ENCODE assay signal across 8 cellular contexts in the genomic region with DNA sequence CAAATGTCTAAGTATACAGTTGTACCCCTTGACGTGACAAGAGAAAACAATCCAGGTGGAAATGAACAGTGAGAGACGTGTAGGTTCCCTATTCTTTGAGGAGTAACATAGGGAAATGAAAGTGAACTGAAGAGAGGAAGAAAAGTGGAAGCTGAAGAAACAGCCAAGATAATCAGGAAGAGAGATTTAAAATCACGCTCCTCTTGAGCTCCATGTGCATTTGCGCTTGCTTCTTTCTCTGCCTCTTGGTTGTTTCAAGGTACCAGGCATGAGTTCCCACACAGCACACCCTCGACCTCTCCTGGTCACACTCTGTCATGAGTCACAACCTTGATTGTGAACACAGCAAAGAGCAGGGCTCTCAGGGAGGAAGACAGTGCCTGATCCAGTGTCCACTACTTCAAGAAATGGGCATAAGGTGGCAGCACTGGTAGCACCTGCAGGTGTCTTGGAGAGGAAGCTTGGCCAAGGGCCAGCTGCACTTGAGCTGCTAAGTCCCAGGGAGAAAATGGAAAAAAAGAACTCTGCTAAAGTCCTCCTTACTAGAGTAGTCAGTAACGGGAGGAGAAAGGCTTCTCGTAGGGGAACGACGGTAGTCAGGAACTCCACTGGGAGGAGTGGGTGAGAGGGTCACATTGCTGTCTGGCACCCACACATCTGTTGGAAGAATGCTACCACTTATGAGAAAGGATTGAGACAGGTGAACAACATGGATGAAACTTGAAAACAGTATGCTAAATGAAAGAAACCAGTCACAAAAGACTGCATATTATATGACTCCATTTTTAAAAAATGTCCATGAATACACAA. TPM values are rescaled to one million over a fixed set of nuclear protein-coding genes. Genes with fewer than 3 reads are reported as not detected.
DNase-seq lines count a peak whose midpoint lies in the region; ATAC-seq and TF ChIP-seq lines count a peak whose summit lies in the region.

No MANE protein-coding gene starts in this region.

- H3K9me2 ChIP-seq in SU-DHL-6 (replicated peaks; ENCODE audit: insufficient read depth, low read length): no peaks in the 10 kb centered on the region

- no peaks in the 10 kb centered on the region for H3K79me2 ChIP-seq in SU-DHL-6 (ENCODE audit: insufficient read depth, low read length)

- TF ChIP-seq CTCF in SU-DHL-6 (IDR thresholded peaks at IDR 0.05; ENCODE audit: insufficient read depth, low read length, poor library complexity, severe bottlenecking): peak; percentile 82

- DNase-seq in DMS79 treated with DMSO at 0.1 percent for 48 hours (lab: John Stamatoyannopoulos, UW) (peak; percentile 96), HCEC 1CT (peak; percentile 69), NCI-H1417 (lab: John Stamatoyannopoulos, UW) (peak; percentile 80 to 94 (median 94)), amniotic epithelial cell (ENCODE audit: low read depth) (peak; percentile 79), left ventricle myocardium superior (peak; percentile 84), renal cortical epithelial cell (ENCODE audit: low read depth) (peak; percentile 98), NCI-H1694 treated with DMSO at 0.1 percent for 48 hours (lab: John Stamatoyannopoulos, UW) (no peak)

- H3F3A ChIP-seq in SU-DHL-6 (ENCODE audit: insufficient read depth): peaks cover 12% of the 10 kb centered on the region; the same call in 1 of the 2 replicates

- no peaks in the 10 kb centered on the region; the same call in 1 of the 2 replicates for H3K27me3 ChIP-seq in SU-DHL-6 (ENCODE audit: low read length)

- no peaks in the 10 kb centered on the region for H3K36me3 ChIP-seq in SU-DHL-6 (ENCODE audit: low read length)

- H3K27ac ChIP-seq in SU-DHL-6 (ENCODE audit: low read depth, low read length): no peak overlapping the region

- H3K9me3 ChIP-seq in SU-DHL-6 (ENCODE audit: insufficient read depth, low read length): no peaks in the 10 kb centered on the region

- H3K4me2 ChIP-seq in SU-DHL-6 (ENCODE audit: low read depth, low read length, poor library complexity, severe bottlenecking): peak overlapping the region; percentile 45

- intact Hi-C loops in left ventricle myocardium superior (cut with micrococcal nuclease): loop anchor here (10.0 kb wide), 1 partner anchor 117 kb away; no protein-coding TSS in a partner anchor

- H3K9ac ChIP-seq in SU-DHL-6 (ENCODE audit: low read length): peak overlapping the region; percentile 34; the same call in 1 of the 2 replicates

- ATAC-seq in left ventricle myocardium superior: peak; percentile 97

- H3K4me3 ChIP-seq in SU-DHL-6 (ENCODE audit: insufficient read depth, low read length, poor library complexity, severe bottlenecking): no peak overlapping the region

- no peaks in the 10 kb centered on the region for H4K20me1 ChIP-seq in SU-DHL-6 (ENCODE audit: low read depth, low read length)

- H2AFZ ChIP-seq in SU-DHL-6 (ENCODE audit: low read depth, low read length, severe bottlenecking): peak overlapping the region; percentile 68

RNA-seq across cellular contexts. Expression of a gene that starts 18.3 kb away (rescaled TPM):
- total RNA-seq in left ventricle myocardium superior (31.4 TPM), renal cortical epithelial cell (6.4 and 60.4 TPM in 2 replicates)
